Comparison of ENCODE assay signal across 3 cellular contexts in genomic region chr4:52873861-52874343, GRCh38.
A peak's percentile ranks its signal among the peaks of the same experiment; 100 is the strongest.
TF ChIP-seq lines count a peak whose summit lies in the region.

No MANE protein-coding gene starts in this region.

TF ChIP-seq in SK-N-SH treated with all-trans-retinoic acid at 6 μM for 48 hours, 23 proteins besides CTCF, POLR2A, EP300 and RAD21:
- TF ChIP-seq ZFP3 (CRISPR knock-in tag; IDR thresholded peaks at IDR 0.05): peak; percentile 55
- no peak for TF ChIP-seq GLIS3 (CRISPR knock-in tag; IDR thresholded peaks at IDR 0.05)
- no peak; the same call in 1 of the 2 replicates for TF ChIP-seq POU6F1 (CRISPR knock-in tag; IDR thresholded peaks at IDR 0.05; ENCODE audit: borderline replicate concordance, low read depth)
- no peak for TF ChIP-seq ARNTL (CRISPR knock-in tag; IDR thresholded peaks at IDR 0.05; ENCODE audit: borderline replicate concordance, low read depth)
- TF ChIP-seq PATZ1 (CRISPR knock-in tag; IDR thresholded peaks at IDR 0.05; ENCODE audit: borderline replicate concordance): peak; percentile 54; the same call in 1 of the 2 replicates
- TF ChIP-seq TCF4 (CRISPR knock-in tag; IDR thresholded peaks at IDR 0.05; ENCODE audit: borderline replicate concordance): peak; percentile 17; the same call in 1 of the 2 replicates
- TF ChIP-seq ZFP30 (CRISPR knock-in tag; IDR thresholded peaks at IDR 0.05): no peak
- no peak for TF ChIP-seq ZNF565 (CRISPR knock-in tag; conservative IDR thresholded peaks at IDR 0.05; ENCODE audit: low read depth)
- peak; percentile 38; the same call in 1 of the 2 replicates for TF ChIP-seq SNAI2 (CRISPR knock-in tag; IDR thresholded peaks at IDR 0.05)
- TF ChIP-seq RARB (CRISPR knock-in tag; IDR thresholded peaks at IDR 0.05): no peak
- no peak for TF ChIP-seq CSRNP3 (CRISPR knock-in tag; IDR thresholded peaks at IDR 0.05)
- TF ChIP-seq ISL1 (CRISPR knock-in tag; IDR thresholded peaks at IDR 0.05): peak; percentile 96
- no peak for TF ChIP-seq BACH2 (CRISPR knock-in tag; IDR thresholded peaks at IDR 0.05; ENCODE audit: borderline replicate concordance)

TF ChIP-seq in SK-N-SH, 30 proteins besides CTCF, POLR2A, EP300 and RAD21:
- TF ChIP-seq FOXJ3 (CRISPR knock-in tag; IDR thresholded peaks at IDR 0.05): no peak
- no peak for TF ChIP-seq EZH2phosphoT487 (IDR thresholded peaks at IDR 0.05; ENCODE audit: borderline replicate concordance, low read depth)
- TF ChIP-seq RFX5 (IDR thresholded peaks at IDR 0.05; ENCODE audit: low read length): no peak
- no peak for TF ChIP-seq FOSL2 (IDR thresholded peaks at IDR 0.05; ENCODE audit: borderline replicate concordance, low read depth)
- no peak for TF ChIP-seq REST (IDR thresholded peaks at IDR 0.05; ENCODE audit: low read depth, low read length)
- no peak for TF ChIP-seq SIN3A (IDR thresholded peaks at IDR 0.05; ENCODE audit: borderline replicate concordance, low read depth, low read length)

TF ChIP-seq in H1, 55 proteins besides CTCF, POLR2A, EP300 and RAD21:
- TF ChIP-seq SP4 (IDR thresholded peaks at IDR 0.05; ENCODE audit: low read length) (no peak), ATF3 (IDR thresholded peaks at IDR 0.05; ENCODE audit: insufficient read depth, low read depth, low read length) (no peak), JUN (IDR thresholded peaks at IDR 0.05; ENCODE audit: low read depth, low read length) (no peak), TBP (IDR thresholded peaks at IDR 0.05; ENCODE audit: low read depth, low read length) (no peak), SAP30 (IDR thresholded peaks at IDR 0.05; ENCODE audit: insufficient read depth, insufficient replicate concordance, low read length) (no peak), PHF8 (conservative IDR thresholded peaks at IDR 0.05; ENCODE audit: low read depth, low read length) (no peak), JUND (IDR thresholded peaks at IDR 0.05; ENCODE audit: low read length) (no peak), KDM1A (IDR thresholded peaks at IDR 0.05; ENCODE audit: borderline replicate concordance, low read length) (no peak; the same call in 1 of the 2 replicates), RBBP5 (IDR thresholded peaks at IDR 0.05; ENCODE audit: borderline replicate concordance, low read depth, low read length) (0 out of 2 replicates have a peak, but pooled peaks have one; percentile 34), CHD1 (IDR thresholded peaks at IDR 0.05; ENCODE audit: low read depth, low read length) (no peak), TAF1 (IDR thresholded peaks at IDR 0.05; ENCODE audit: low read depth, low read length) (0 out of 2 replicates have a peak, but pooled peaks have one; percentile 28), RXRA (IDR thresholded peaks at IDR 0.05; ENCODE audit: insufficient read depth, low read depth, low read length) (0 out of 2 replicates have a peak, but pooled peaks have one; percentile 53), KDM4A (IDR thresholded peaks at IDR 0.05; ENCODE audit: low read depth, low read length, severe bottlenecking) (no peak), HDAC6 (IDR thresholded peaks at IDR 0.05; ENCODE audit: low read depth, low read length) (no peak), KDM5A (IDR thresholded peaks at IDR 0.05; ENCODE audit: low read length) (no peak), POLR2AphosphoS5 (IDR thresholded peaks at IDR 0.05; ENCODE audit: low read depth, low read length) (no peak), ASH2L (IDR thresholded peaks at IDR 0.05; ENCODE audit: low read length) (peak; percentile 65), CEBPB (IDR thresholded peaks at IDR 0.05; ENCODE audit: low read depth, low read length) (peak; percentile 80), SP1 (IDR thresholded peaks at IDR 0.05; ENCODE audit: low read depth, low read length) (peak; percentile 93), MAX (IDR thresholded peaks at IDR 0.05) (peak; percentile 70), GTF2F1 (IDR thresholded peaks at IDR 0.05; ENCODE audit: borderline replicate concordance, low read depth, low read length) (no peak), TAF7 (optimal IDR thresholded peaks at IDR 0.05; ENCODE audit: borderline replicate concordance, low read depth, low read length) (no peak), ZNF274 (IDR thresholded peaks at IDR 0.05; ENCODE audit: borderline replicate concordance, extremely low read depth, low read length) (no peak), HDAC2 (IDR thresholded peaks at IDR 0.05; ENCODE audit: borderline replicate concordance in 1 of 2, low read depth in 2 of 2, low read length in 2 of 2) (peak; percentile 71 to 83; a peak in 1 of 4 replicates), CHD7 (IDR thresholded peaks at IDR 0.05; ENCODE audit: insufficient replicate concordance, low read length) (peak; percentile 56), NRF1 (IDR thresholded peaks at IDR 0.05; ENCODE audit: low read depth, low read length) (no peak), YY1 (IDR thresholded peaks at IDR 0.05; ENCODE audit: low read depth, low read length) (0 out of 2 replicates have a peak, but pooled peaks have one; percentile 66), RFX5 (IDR thresholded peaks at IDR 0.05; ENCODE audit: borderline replicate concordance, low read depth, low read length) (no peak), FOSL1 (IDR thresholded peaks at IDR 0.05; ENCODE audit: insufficient read depth, low read depth, low read length) (no peak), CHD2 (IDR thresholded peaks at IDR 0.05; ENCODE audit: low read length) (peak; percentile 62), EZH2 (IDR thresholded peaks at IDR 0.05; ENCODE audit: low read depth, low read length, severe bottlenecking) (peak; percentile 24), CBX5 (IDR thresholded peaks at IDR 0.05; ENCODE audit: low read depth, low read length) (no peak), NANOG (IDR thresholded peaks at IDR 0.05; ENCODE audit: insufficient read depth, low read depth, low read length, poor library complexity, severe bottlenecking) (peak; percentile 99), CBX8 (IDR thresholded peaks at IDR 0.05; ENCODE audit: borderline replicate concordance, low read depth, low read length) (no peak), TEAD4 (IDR thresholded peaks at IDR 0.05; ENCODE audit: low read depth, low read length) (peak; percentile 97), POU5F1 (IDR thresholded peaks at IDR 0.05; ENCODE audit: low read depth, low read length) (peak; percentile 53; the same call in 1 of the 2 replicates), ATF2 (IDR thresholded peaks at IDR 0.05; ENCODE audit: low read length) (peak; percentile 85; the same call in 1 of the 2 replicates), BCL11A (IDR thresholded peaks at IDR 0.05; ENCODE audit: low read depth in 2 of 2, low read length in 2 of 2) (peak; percentile 92 to 93), MAFK (IDR thresholded peaks at IDR 0.05; ENCODE audit: low read depth, low read length) (no peak), BRCA1 (IDR thresholded peaks at IDR 0.05; ENCODE audit: low read depth, low read length) (no peak), RNF2 (IDR thresholded peaks at IDR 0.05; ENCODE audit: borderline replicate concordance, low read depth, low read length, missing control alignments, poor library complexity, severe bottlenecking) (no peak), BACH1 (IDR thresholded peaks at IDR 0.05; ENCODE audit: low read length) (no peak), CREB1 (IDR thresholded peaks at IDR 0.05) (peak; percentile 38; the same call in 1 of the 2 replicates), TCF12 (IDR thresholded peaks at IDR 0.05; ENCODE audit: low read depth, low read length) (peak; percentile 93; the same call in 1 of the 2 replicates), SIN3A (conservative IDR thresholded peaks at IDR 0.05 in 1 of 2, IDR thresholded peaks at IDR 0.05 in 1 of 2; ENCODE audit: low read depth in 1 of 2, low read length in 2 of 2) (0 out of 4 replicates have a peak, but pooled peaks of 1 of the 2 experiments have one; percentile 58), CTBP2 (IDR thresholded peaks at IDR 0.05; ENCODE audit: borderline replicate concordance, insufficient read depth, insufficient read length, low read length) (peak; percentile 70)
